ENCODE assay signal across 15 cellular contexts in genomic region chr7:55260671-55261385, GRCh38.
DNase-seq lines count a peak whose midpoint lies in the region; ATAC-seq and TF ChIP-seq lines count a peak whose summit lies in the region.
"Had no signal": no experiment of that assay in that cellular context is flagged by ENCODE, and none has a peak within 500 bp of the region (broad histone marks: within the 10 kb centered on the region; RNA-seq: fewer than 3 reads in every experiment).

No MANE protein-coding gene starts in this region.

- H3K4me3 Mint-ChIP-seq in glutamatergic neuron (ENCODE audit: unreplicated experiment): no peak overlapping the region
- H3K4me3 Mint-ChIP-seq: B cell; CD4-positive, alpha-beta T cell; HFFc6 had no signal

- TF ChIP-seq CTCF in right atrium auricular region (IDR thresholded peaks at IDR 0.05) (no peak), vagina (IDR thresholded peaks at IDR 0.05) (no peak), glutamatergic neuron (IDR thresholded peaks at IDR 0.05; ENCODE audit: partially characterized antibody, unreplicated experiment) (no peak)

- peak overlapping the region; percentile 59 for H2BK5ac ChIP-seq in neuronal stem cell (ENCODE audit: low read length)

- no peak overlapping the region for H3K9ac ChIP-seq in neuronal stem cell (ENCODE audit: low read depth, low read length, poor library complexity)

- H3K9me3 ChIP-seq in right atrium auricular region (no peaks in the 10 kb centered on the region), right cardiac atrium (ENCODE audit: control insufficient read depth, low read length) (no peaks in the 10 kb centered on the region), neuronal stem cell (replicated peaks in 1 of 2; ENCODE audit: control insufficient read depth in 2 of 2, insufficient read depth in 1 of 2, low read depth in 1 of 2, low read length in 2 of 2) (peaks cover 0 to 2% of the 10 kb centered on the region in 2 donors), vagina (no peaks in the 10 kb centered on the region)

- no peaks in the 10 kb centered on the region for H3K27me3 ChIP-seq in right atrium auricular region
- H3K27me3 ChIP-seq in right cardiac atrium (ENCODE audit: control insufficient read depth, insufficient read depth): no peaks in the 10 kb centered on the region
- H3K27me3 ChIP-seq in neuronal stem cell (ENCODE audit: control insufficient read depth in 3 of 3, insufficient read depth in 3 of 3, low read depth in 1 of 3, low read length in 3 of 3): peaks cover 0 to 3% (median 3%) of the 10 kb centered on the region in 3 experiments
- H3K27me3 ChIP-seq in vagina: no peaks in the 10 kb centered on the region

- H3K4me2 ChIP-seq in neuronal stem cell (ENCODE audit: insufficient read depth, low read length, poor library complexity, severe bottlenecking): no peak overlapping the region

- H4K8ac ChIP-seq in neuronal stem cell (ENCODE audit: low read depth, low read length): no peak overlapping the region

- no peak for TF ChIP-seq POLR2A in vagina (IDR thresholded peaks at IDR 0.05)

- H3K14ac ChIP-seq in neuronal stem cell (ENCODE audit: low read length): no peak overlapping the region

- H3K23ac ChIP-seq in neuronal stem cell (ENCODE audit: low read depth, low read length, poor library complexity): no peak overlapping the region

- H3K27ac Mint-ChIP-seq in glutamatergic neuron (ENCODE audit: unreplicated experiment): no peak overlapping the region
- H3K27ac Mint-ChIP-seq: B cell; CD4-positive, alpha-beta T cell; HFFc6 had no signal

- H3K27ac ChIP-seq in right atrium auricular region (no peak overlapping the region), right cardiac atrium (ENCODE audit: low read length) (no peak overlapping the region), neuronal stem cell (replicated peaks; ENCODE audit: low read length) (no peak overlapping the region), vagina (no peak overlapping the region)
- H3K27ac ChIP-seq: HL-60 had no signal

- no peak overlapping the region for H4K91ac ChIP-seq in neuronal stem cell (ENCODE audit: low read depth, low read length, poor library complexity)

- H3K36me3 Mint-ChIP-seq in glutamatergic neuron (ENCODE audit: unreplicated experiment): no peaks in the 10 kb centered on the region

- peaks cover 0 to under 1% of the 10 kb centered on the region in 2 donors for H3K4me1 ChIP-seq in right atrium auricular region
- no peaks in the 10 kb centered on the region for H3K4me1 ChIP-seq in right cardiac atrium (ENCODE audit: control insufficient read depth, insufficient read depth, low read length)
- no peaks in the 10 kb centered on the region for H3K4me1 ChIP-seq in neuronal stem cell (ENCODE audit: control insufficient read depth in 2 of 2, insufficient read depth in 1 of 2, low read depth in 1 of 2, low read length in 2 of 2)
- H3K4me1 ChIP-seq in vagina: peaks cover 2% of the 10 kb centered on the region

- H3K36me3 ChIP-seq in right atrium auricular region (no peaks in the 10 kb centered on the region), neuronal stem cell (replicated peaks in 1 of 2; ENCODE audit: control insufficient read depth in 2 of 2, insufficient read depth in 2 of 2, low read length in 2 of 2) (no peaks in the 10 kb centered on the region), vagina (no peaks in the 10 kb centered on the region)

- ATAC-seq in right cardiac atrium: no peak
- ATAC-seq: GM12878 had no signal

- H2BK15ac ChIP-seq in neuronal stem cell (ENCODE audit: low read length): no peak overlapping the region

- WGBS in right cardiac atrium: 96% methylated on average over 3 of the region's 3 CpGs
- WGBS in neuronal stem cell (ENCODE audit: extremely low coverage in 2 of 2, insufficient read length in 2 of 2, insufficient replicate concordance in 1 of 2), 2 donors: no CpG with 5 or more reads among the region's 3 CpGs

- no peak overlapping the region for H2AFZ ChIP-seq in neuronal stem cell (ENCODE audit: low read length)

- no peak overlapping the region for H2BK120ac ChIP-seq in neuronal stem cell (ENCODE audit: low read depth, low read length)

- H3K18ac ChIP-seq in neuronal stem cell (ENCODE audit: low read length): no peak overlapping the region

- no peak overlapping the region for H2BK12ac ChIP-seq in neuronal stem cell (ENCODE audit: low read length)

- H3K4me3 ChIP-seq in right atrium auricular region (no peak overlapping the region), right cardiac atrium (ENCODE audit: low read length) (no peak overlapping the region), neuronal stem cell (ENCODE audit: low read length in 2 of 2) (no peak overlapping the region), vagina (no peak overlapping the region)
- H3K4me3 ChIP-seq: GM12878 had no signal

- H3K27me3 Mint-ChIP-seq in glutamatergic neuron (ENCODE audit: unreplicated experiment): peaks cover 7% of the 10 kb centered on the region

- no peaks in the 10 kb centered on the region for H3K79me1 ChIP-seq in neuronal stem cell (ENCODE audit: low read depth, low read length)

- peaks cover 3% of the 10 kb centered on the region for H3K4me1 Mint-ChIP-seq in glutamatergic neuron (ENCODE audit: low read depth, unreplicated experiment)

- H3K9me3 Mint-ChIP-seq in glutamatergic neuron (ENCODE audit: unreplicated experiment): peaks cover 3% of the 10 kb centered on the region
- H3K9me3 Mint-ChIP-seq: CD4-positive, alpha-beta T cell; HFFc6 had no signal

- H3K4ac ChIP-seq in neuronal stem cell (ENCODE audit: low read length): no peak overlapping the region

- intact Hi-C loops in right cardiac atrium (cut with DNase I): no loop called here
- intact Hi-C loops in vagina (cut with DNase I): no loop called here

- H2AK5ac ChIP-seq in neuronal stem cell (ENCODE audit: low read depth, low read length): no peak overlapping the region

- peak; percentile 30 for DNase-seq in right atrium auricular region (ENCODE audit: low spot score)
- no peak for DNase-seq in right cardiac atrium
- peak; percentile 9 for DNase-seq in glomerular visceral epithelial cell (ENCODE audit: extremely low spot score)
- DNase-seq in neuronal stem cell (ENCODE audit: low spot score): no peak
- peak; percentile 5 to 49 for DNase-seq in vagina (ENCODE audit: extremely low spot score in 2 of 2)
- DNase-seq in SIG-M5 treated with dmso at 0.1 percent for 504 hours (lab: John Stamatoyannopoulos, UW; ENCODE audit: unreplicated experiment): no peak
- no peak for DNase-seq in glutamatergic neuron
- DNase-seq: C1 segment of cervical spinal cord; CD4-positive, alpha-beta T cell; DMS79; HCEC 1CT; HFFc6 had no signal

Comparison
In these comparisons a context has a peak if more than half of its experiments do, and no peak if none do; other contexts are left out.
1. DNase-seq: peak in right atrium auricular region (single experiment), glomerular visceral epithelial cell (single experiment) and vagina (2 of 2); none in right cardiac atrium (0 of 3), neuronal stem cell (single experiment), SIG-M5 treated with dmso at 0.1 percent for 504 hours (single experiment) and glutamatergic neuron (single experiment).